Comparison of ENCODE assay signal across 8 cellular contexts in genomic region chr14:54450535-54450934, GRCh38. TPM values are rescaled to one million over a fixed set of nuclear protein-coding genes. Genes with fewer than 3 reads are reported as not detected.
DNase-seq lines count a peak whose midpoint lies in the region; ATAC-seq and TF ChIP-seq lines count a peak whose summit lies in the region.
"Had no signal": no experiment of that assay in that cellular context is flagged by ENCODE, and none has a peak within 500 bp of the region (broad histone marks: within the 10 kb centered on the region; RNA-seq: fewer than 3 reads in every experiment).

No MANE protein-coding gene starts in this region.

- H3K27ac Mint-ChIP-seq in glutamatergic neuron (ENCODE audit: unreplicated experiment) = no peak overlapping the region

- H3K36me3 ChIP-seq in brain microvascular endothelial cell (replicated peaks) = no peaks in the 10 kb centered on the region
- H3K36me3 ChIP-seq: esophagus muscularis mucosa had no signal

- in situ Hi-C loops in brain microvascular endothelial cell (cut with HindIII; ENCODE audit: low pct_ligation_motif_present, low sequenced_read_pairs) = no loop called here

- no peak for TF ChIP-seq CTCF in glutamatergic neuron (IDR thresholded peaks at IDR 0.05; ENCODE audit: partially characterized antibody, unreplicated experiment)
- no peak for TF ChIP-seq CTCF in brain microvascular endothelial cell (IDR thresholded peaks at IDR 0.05; ENCODE audit: low read depth, low read length, missing control alignments)

- ATAC-seq in GM18861 (IDR thresholded peaks at IDR 0.05; ENCODE audit: unreplicated experiment) (peak; percentile 80), HG02610 (IDR thresholded peaks at IDR 0.05; ENCODE audit: unreplicated experiment) (peak; percentile 74), sciatic nerve (peak; percentile 45)

- H3K27me3 ChIP-seq in brain microvascular endothelial cell (replicated peaks) = no peaks in the 10 kb centered on the region
- H3K27me3 ChIP-seq: esophagus muscularis mucosa had no signal

- no peak overlapping the region for H3K4me3 ChIP-seq in brain microvascular endothelial cell (ENCODE audit: low read depth, low read length)
- H3K4me3 ChIP-seq: esophagus muscularis mucosa had no signal

- no peaks in the 10 kb centered on the region for H3K36me3 Mint-ChIP-seq in glutamatergic neuron (ENCODE audit: unreplicated experiment)

- DNase-seq in SIG-M5 (lab: John Stamatoyannopoulos, UW) = peak; percentile 4
- no peak for DNase-seq in sciatic nerve (ENCODE audit: low spot score)
- DNase-seq in glutamatergic neuron = no peak
- DNase-seq in brain microvascular endothelial cell = no peak
- DNase-seq in stimulated activated CD4-positive, alpha-beta T cell treated with anti-CD3 and anti-CD28 coated beads, Interleukin-4, amount 100 ng/mL, for 24 hours = no peak

- H3K27me3 Mint-ChIP-seq in glutamatergic neuron (ENCODE audit: unreplicated experiment) = peaks cover 1% of the 10 kb centered on the region

- intact Hi-C loops in sciatic nerve (cut with DNase I) = no loop called here

- H3K27ac ChIP-seq in brain microvascular endothelial cell = no peak overlapping the region
- H3K27ac ChIP-seq: esophagus muscularis mucosa had no signal

- H3K9me3 Mint-ChIP-seq in glutamatergic neuron (ENCODE audit: unreplicated experiment) = peaks cover 2% of the 10 kb centered on the region

- H3K4me1 Mint-ChIP-seq in glutamatergic neuron (ENCODE audit: low read depth, unreplicated experiment) = no peaks in the 10 kb centered on the region

- no peak overlapping the region for H3K4me3 Mint-ChIP-seq in glutamatergic neuron (ENCODE audit: unreplicated experiment)

RNA-seq across cellular contexts. Expression of gene CNIH1, which starts 9.4 kb away (rescaled TPM):
- 73.1 TPM for total RNA-seq in sciatic nerve
- 71.9 TPM for total RNA-seq in glutamatergic neuron (ENCODE audit: unreplicated experiment)

RNA-seq across cellular contexts. Expression of gene GMFB, which starts 38.2 kb away (rescaled TPM):
- total RNA-seq in sciatic nerve (136 TPM), glutamatergic neuron (ENCODE audit: unreplicated experiment) (67.1 TPM)

RNA-seq across cellular contexts. Expression of gene CDKN3, which starts 53.7 kb away (rescaled TPM):
- 4.1 TPM for total RNA-seq in sciatic nerve
- total RNA-seq in glutamatergic neuron (ENCODE audit: unreplicated experiment) = 4.4 TPM

RNA-seq across cellular contexts. Expression of gene CGRRF1, which starts 59.2 kb away (rescaled TPM):
- total RNA-seq in sciatic nerve (31.9 TPM), glutamatergic neuron (ENCODE audit: unreplicated experiment) (18.7 TPM)
